Comparison of ENCODE assay signal across 17 cellular contexts in genomic region chr7:13833872-13834271, GRCh38.
"Had no signal": no experiment of that assay in that cellular context is flagged by ENCODE, and none has a peak within 500 bp of the region (broad histone marks: within the 10 kb centered on the region; RNA-seq: fewer than 3 reads in every experiment).

No MANE protein-coding gene starts in this region.

- H3K27ac Mint-ChIP-seq: activated naive CD4-positive, alpha-beta T cell treated with anti-CD3 and anti-CD28 coated beads for 36 hours; activated T-helper 17 cell treated with anti-CD3 and anti-CD28 coated beads, Interleukin-2, amount 50 U/mL, for 72 hours; mesothelial cell of epicardium; T-helper 1 cell treated with Interleukin-12 subunit alpha and Interleukin-12 subunit beta and Interleukin-4 antibody, amounts not matched to agents 30 μg/mL and 1 μg/mL, for 36 hours; type B pancreatic cell had no signal

- H3K36me3 Mint-ChIP-seq: mesothelial cell of epicardium, type B pancreatic cell had no signal

- H3K36me3 ChIP-seq: gastroesophageal sphincter, right lobe of liver had no signal

- H3K79me2 ChIP-seq: hepatocyte had no signal

- H3K9ac ChIP-seq: SK-N-SH had no signal

- H3K9me3 ChIP-seq: gastroesophageal sphincter, right lobe of liver, SK-N-SH had no signal

- H3K27me3 ChIP-seq: gastroesophageal sphincter, hepatocyte, right lobe of liver had no signal

- H3K27ac ChIP-seq: gastroesophageal sphincter, hepatocyte, right lobe of liver had no signal

- H3K4me3 Mint-ChIP-seq: activated naive CD4-positive, alpha-beta T cell treated with anti-CD3 and anti-CD28 coated beads for 36 hours; activated T-helper 17 cell treated with anti-CD3 and anti-CD28 coated beads, Interleukin-2, amount 50 U/mL, for 72 hours; mesothelial cell of epicardium; T-helper 1 cell treated with Interleukin-12 subunit alpha and Interleukin-12 subunit beta and Interleukin-4 antibody, amounts not matched to agents 30 μg/mL and 1 μg/mL, for 36 hours; type B pancreatic cell had no signal

- H2AFZ ChIP-seq: hepatocyte had no signal

- DNase-seq: activated CD4-positive, alpha-beta T cell treated with anti-CD3 and anti-CD28 coated beads, Interleukin-2, amount 50 U/mL, for 1 hour; activated naive CD4-positive, alpha-beta T cell treated with anti-CD3 and anti-CD28 coated beads for 36 hours; activated T-cell treated with anti-CD3 and anti-CD28 coated beads for 4 hours; central memory CD4-positive, alpha-beta T cell; cortex of kidney; effector memory CD4-positive, alpha-beta T cell; left colon; right lobe of liver; stimulated activated CD4-positive, alpha-beta T cell treated with anti-CD3 and anti-CD28 coated beads, Interleukin-2, amount 100 ng/mL, for 48 hours; stimulated activated naive CD4-positive, alpha-beta T cell treated with Interleukin-2 at 50 U/mL for 16 hours had no signal

- H3K4me3 ChIP-seq: gastroesophageal sphincter, hepatocyte, right lobe of liver had no signal

- H3K4me1 Mint-ChIP-seq: activated T-helper 17 cell treated with anti-CD3 and anti-CD28 coated beads, Interleukin-2, amount 50 U/mL, for 72 hours had no signal

- H3K4me2 ChIP-seq: hepatocyte, SK-N-SH had no signal

- ATAC-seq: activated T-helper 17 cell treated with anti-CD3 and anti-CD28 coated beads, Interleukin-2, amount 50 U/mL, for 72 hours; gastroesophageal sphincter; left colon; right lobe of liver had no signal

- H3K9me3 Mint-ChIP-seq: activated naive CD4-positive, alpha-beta T cell treated with anti-CD3 and anti-CD28 coated beads for 36 hours; activated T-helper 17 cell treated with anti-CD3 and anti-CD28 coated beads, Interleukin-2, amount 50 U/mL, for 72 hours; mesothelial cell of epicardium; T-helper 1 cell treated with Interleukin-12 subunit alpha and Interleukin-12 subunit beta and Interleukin-4 antibody, amounts not matched to agents 30 μg/mL and 1 μg/mL, for 36 hours; type B pancreatic cell had no signal

- H3K4me1 ChIP-seq: right lobe of liver had no signal

- H3K27me3 Mint-ChIP-seq: type B pancreatic cell had no signal
